12 cellular contexts compared by ENCODE assay signal in the genomic region with DNA sequence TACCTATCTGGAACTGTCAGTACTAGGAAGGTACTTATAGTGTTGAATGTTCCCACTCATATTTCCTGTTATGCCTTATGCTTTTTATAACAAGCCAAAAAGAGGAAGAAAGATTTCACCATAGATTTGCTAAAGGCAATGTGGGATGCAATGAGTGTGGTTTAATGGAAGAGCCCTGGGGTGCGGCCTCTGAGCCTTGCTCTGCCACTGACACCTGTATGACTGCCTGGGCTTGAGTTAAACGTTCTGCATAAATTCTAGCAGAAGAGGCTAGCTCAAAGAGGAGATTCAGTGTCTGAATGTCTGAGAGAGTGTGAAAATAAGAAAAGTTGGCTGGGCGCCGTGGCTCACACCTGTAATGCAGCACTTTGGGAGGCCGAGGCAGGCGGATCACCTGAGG.
DNase-seq lines count a peak whose midpoint lies in the region; FAIRE-seq and TF ChIP-seq lines count a peak whose summit lies in the region.
"Had no signal": no experiment of that assay in that cellular context is flagged by ENCODE, and none has a peak within 500 bp of the region (broad histone marks: within the 10 kb centered on the region; RNA-seq: fewer than 3 reads in every experiment).

No MANE protein-coding gene starts in this region.

- H3K4me3 ChIP-seq in BLaER1, result no peak overlapping the region
- H3K4me3 ChIP-seq in bronchial epithelial cell (ENCODE audit: low read depth, low read length), result no peak overlapping the region
- H3K4me3 ChIP-seq in mesenchymal stem cell (ENCODE audit: insufficient read depth in 1 of 2, low read depth in 1 of 2, low read length in 2 of 2), result no peak overlapping the region
- no peak overlapping the region for H3K4me3 ChIP-seq in SK-N-SH (ENCODE audit: low read depth in 2 of 2, low read length in 1 of 2)
- no peak overlapping the region for H3K4me3 ChIP-seq in colonic mucosa

- CTCF ChIA-PET in SK-N-SH (lab: Yijun Ruan, JAX), result interaction anchor here (1.1 kb wide), 1 partner anchor 318 kb away, joined by 4 read pairs; no protein-coding TSS in a partner anchor

- H3K27me3 ChIP-seq in BLaER1, result no peaks in the 10 kb centered on the region
- no peaks in the 10 kb centered on the region for H3K27me3 ChIP-seq in bronchial epithelial cell (ENCODE audit: control insufficient read depth, insufficient read depth, low read length)
- H3K27me3 ChIP-seq in mesenchymal stem cell (ENCODE audit: control insufficient read depth in 1 of 2, insufficient read depth in 1 of 2, low read length in 2 of 2), result no peaks in the 10 kb centered on the region
- H3K27me3 ChIP-seq in SK-N-SH (ENCODE audit: insufficient read depth), result no peaks in the 10 kb centered on the region
- no peaks in the 10 kb centered on the region for H3K27me3 ChIP-seq in colonic mucosa

- no peak for TF ChIP-seq EP300 in SK-N-SH (IDR thresholded peaks at IDR 0.05; ENCODE audit: borderline replicate concordance in 1 of 2, low read depth in 1 of 2, low read length in 1 of 2)

- H3K18ac ChIP-seq in mesenchymal stem cell (ENCODE audit: low read depth in 1 of 2, low read length in 2 of 2), result no peak overlapping the region

- no peak overlapping the region for H4K91ac ChIP-seq in mesenchymal stem cell (ENCODE audit: low read length)

- no peaks in the 10 kb centered on the region for H3F3A ChIP-seq in SK-N-SH (replicated peaks; ENCODE audit: insufficient read depth)

- H2AFZ ChIP-seq in mesenchymal stem cell (ENCODE audit: low read depth, low read length) (no peak overlapping the region), SK-N-SH (ENCODE audit: low read depth) (no peak overlapping the region)

- H2BK12ac ChIP-seq in mesenchymal stem cell (ENCODE audit: low read length in 2 of 2), result no peak overlapping the region

- intact Hi-C loops in colonic mucosa (cut with DNase I), result no loop called here

- no peak overlapping the region for H4K8ac ChIP-seq in mesenchymal stem cell (ENCODE audit: low read length)

- H3K79me2 ChIP-seq in SK-N-SH (ENCODE audit: insufficient read depth), result no peaks in the 10 kb centered on the region

- no peak for FAIRE-seq in bronchial epithelial cell (lab: Jason Lieb, UNC)

- H3K23ac ChIP-seq in mesenchymal stem cell (ENCODE audit: low read length in 2 of 2), result no peak overlapping the region

- peak; percentile 85 for DNase-seq in NOMO-1 treated with dmso at 0.1 percent for 144 hours (lab: John Stamatoyannopoulos, UW; ENCODE audit: unreplicated experiment)
- DNase-seq in bronchial epithelial cell (ENCODE audit: low read depth), result peak; percentile 68
- DNase-seq in mesenchymal stem cell, result no peak
- DNase-seq in SK-N-SH, result no peak
- no peak for DNase-seq in iPS-NIHi7 (ENCODE audit: extremely low spot score)
- DNase-seq in NCI-H82 treated with DMSO at 0.1 percent for 48 hours (lab: John Stamatoyannopoulos, UW; ENCODE audit: unreplicated experiment), result no peak
- DNase-seq in colonic mucosa, result no peak
- DNase-seq: ACHN; central memory CD4-positive, alpha-beta T cell; H9; hippocampal formation had no signal

- peaks cover 26% of the 10 kb centered on the region for H3K79me1 ChIP-seq in mesenchymal stem cell (replicated peaks; ENCODE audit: low read length, poor library complexity, severe bottlenecking)

- no peak for TF ChIP-seq CTCF in bronchial epithelial cell (IDR thresholded peaks at IDR 0.05; ENCODE audit: insufficient read depth, low read length, severe bottlenecking)
- TF ChIP-seq CTCF in SK-N-SH (IDR thresholded peaks at IDR 0.05), result no peak
- TF ChIP-seq CTCF in colonic mucosa (IDR thresholded peaks at IDR 0.05), result no peak

- H3K14ac ChIP-seq in mesenchymal stem cell (ENCODE audit: low read length in 2 of 2), result no peak overlapping the region

- H3K9ac ChIP-seq in BLaER1, result no peak overlapping the region
- no peak overlapping the region for H3K9ac ChIP-seq in mesenchymal stem cell (ENCODE audit: low read length)
- H3K9ac ChIP-seq in SK-N-SH, result no peak overlapping the region
- H3K9ac ChIP-seq in colonic mucosa (ENCODE audit: low read depth in 2 of 2, low read length in 2 of 2), result no peak overlapping the region

- 89% methylated on average over 6 of the region's 6 CpGs for WGBS in mesenchymal stem cell
- 90% methylated on average over 6 of the region's 6 CpGs for WGBS in SK-N-SH (ENCODE audit: low lambda C conversion rate)

- H3K4me2 ChIP-seq in BLaER1, result peak overlapping the region; percentile 55
- H3K4me2 ChIP-seq in mesenchymal stem cell (ENCODE audit: low read length, poor library complexity, severe bottlenecking), result no peak overlapping the region
- H3K4me2 ChIP-seq in SK-N-SH, result no peak overlapping the region

- peaks cover 6% of the 10 kb centered on the region; the same call in 1 of the 2 replicates for H3K9me3 ChIP-seq in BLaER1
- H3K9me3 ChIP-seq in mesenchymal stem cell (ENCODE audit: control insufficient read depth, low read length), result peaks cover 5% of the 10 kb centered on the region
- H3K9me3 ChIP-seq in SK-N-SH, result no peaks in the 10 kb centered on the region
- no peaks in the 10 kb centered on the region for H3K9me3 ChIP-seq in colonic mucosa

- H2BK5ac ChIP-seq in mesenchymal stem cell (ENCODE audit: low read depth, low read length, poor library complexity, severe bottlenecking), result no peak overlapping the region

- no peak overlapping the region for H2BK15ac ChIP-seq in mesenchymal stem cell (ENCODE audit: low read depth, poor library complexity, severe bottlenecking)

- no peak for TF ChIP-seq RAD21 in SK-N-SH (IDR thresholded peaks at IDR 0.05; ENCODE audit: low read length)

- POLR2A ChIA-PET in SK-N-SH (lab: Yijun Ruan, JAX), result no interaction called here

- H3K9me2 ChIP-seq in SK-N-SH, result no peaks in the 10 kb centered on the region

- H4K20me1 ChIP-seq in BLaER1 (no peaks in the 10 kb centered on the region), SK-N-SH (ENCODE audit: insufficient read depth) (no peaks in the 10 kb centered on the region)

- no peak overlapping the region for H2BK120ac ChIP-seq in mesenchymal stem cell (ENCODE audit: low read depth, low read length)

- peaks cover 22% of the 10 kb centered on the region for H3K4me1 ChIP-seq in BLaER1
- H3K4me1 ChIP-seq in mesenchymal stem cell (ENCODE audit: control insufficient read depth, insufficient read depth, low read depth, low read length), result peaks cover 3% of the 10 kb centered on the region
- H3K4me1 ChIP-seq in SK-N-SH (ENCODE audit: control insufficient read depth in 1 of 2, insufficient read depth in 2 of 2, low read depth in 1 of 2, low read length in 1 of 2), result peaks cover 5 to 7% of the 10 kb centered on the region in 2 experiments; a peak in 1 of 4 replicates
- H3K4me1 ChIP-seq in colonic mucosa, result no peaks in the 10 kb centered on the region

- H3K4ac ChIP-seq in mesenchymal stem cell (ENCODE audit: low read depth in 1 of 2, low read length in 2 of 2), result no peak overlapping the region

- H3K36me3 ChIP-seq in BLaER1 (0 out of 2 replicates have a peak, but pooled peaks cover 6% of the 10 kb centered on the region), bronchial epithelial cell (ENCODE audit: control insufficient read depth, insufficient read depth, low read length) (no peaks in the 10 kb centered on the region), mesenchymal stem cell (ENCODE audit: control insufficient read depth in 1 of 2, insufficient read depth in 2 of 2, low read depth in 1 of 2, low read length in 2 of 2) (peaks cover 0 to 5% of the 10 kb centered on the region in 2 experiments), SK-N-SH (replicated peaks in 1 of 2; ENCODE audit: control insufficient read depth in 1 of 2, insufficient read depth in 2 of 2, low read length in 1 of 2) (peaks cover 2 to 5% of the 10 kb centered on the region in 2 experiments), colonic mucosa (no peaks in the 10 kb centered on the region)

- no peak overlapping the region for H2AK5ac ChIP-seq in mesenchymal stem cell (ENCODE audit: low read length, severe bottlenecking)

- H3K27ac ChIP-seq in BLaER1, result peak overlapping the region; percentile 53; the same call in 1 of the 2 replicates
- H3K27ac ChIP-seq in mesenchymal stem cell (ENCODE audit: low read length, poor library complexity, severe bottlenecking), result peak overlapping the region; percentile 4
- H3K27ac ChIP-seq in SK-N-SH (ENCODE audit: low read depth in 2 of 2, low read length in 1 of 2), result peak overlapping the region in 1 of 2 experiments; percentile 35; a peak in 1 of 4 replicates
- no peak overlapping the region for H3K27ac ChIP-seq in colonic mucosa

TF ChIP-seq in SK-N-SH, 30 proteins besides CTCF, POLR2A, EP300 and RAD21 (continues in another document):
- TF ChIP-seq TAF1 (IDR thresholded peaks at IDR 0.05; ENCODE audit: borderline replicate concordance, low read depth, low read length), result no peak
- TF ChIP-seq NFIC (IDR thresholded peaks at IDR 0.05; ENCODE audit: borderline replicate concordance), result no peak
- no peak for TF ChIP-seq ELF1 (IDR thresholded peaks at IDR 0.05)
- no peak for TF ChIP-seq SIN3A (IDR thresholded peaks at IDR 0.05; ENCODE audit: borderline replicate concordance, low read depth, low read length)
- TF ChIP-seq GATA2 (CRISPR knock-in tag; IDR thresholded peaks at IDR 0.05), result no peak
- TF ChIP-seq, protein P1, sequence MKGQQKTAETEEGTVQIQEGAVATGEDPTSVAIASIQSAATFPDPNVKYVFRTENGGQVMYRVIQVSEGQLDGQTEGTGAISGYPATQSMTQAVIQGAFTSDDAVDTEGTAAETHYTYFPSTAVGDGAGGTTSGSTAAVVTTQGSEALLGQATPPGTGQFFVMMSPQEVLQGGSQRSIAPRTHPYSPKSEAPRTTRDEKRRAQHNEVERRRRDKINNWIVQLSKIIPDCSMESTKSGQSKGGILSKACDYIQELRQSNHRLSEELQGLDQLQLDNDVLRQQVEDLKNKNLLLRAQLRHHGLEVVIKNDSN (IDR thresholded peaks at IDR 0.05; ENCODE audit: borderline replicate concordance, low read depth), result no peak
- TF ChIP-seq NRF1 (IDR thresholded peaks at IDR 0.05; ENCODE audit: low read depth, low read length), result no peak
- no peak for TF ChIP-seq FOSL2 (IDR thresholded peaks at IDR 0.05; ENCODE audit: borderline replicate concordance, low read depth)
- TF ChIP-seq FOXM1 (IDR thresholded peaks at IDR 0.05; ENCODE audit: low read depth), result no peak
- TF ChIP-seq TCF12 (IDR thresholded peaks at IDR 0.05), result no peak
- no peak for TF ChIP-seq RCOR1 (IDR thresholded peaks at IDR 0.05; ENCODE audit: low read length)
- no peak for TF ChIP-seq MXI1 (IDR thresholded peaks at IDR 0.05; ENCODE audit: low read depth, low read length)
- TF ChIP-seq, protein P2, sequence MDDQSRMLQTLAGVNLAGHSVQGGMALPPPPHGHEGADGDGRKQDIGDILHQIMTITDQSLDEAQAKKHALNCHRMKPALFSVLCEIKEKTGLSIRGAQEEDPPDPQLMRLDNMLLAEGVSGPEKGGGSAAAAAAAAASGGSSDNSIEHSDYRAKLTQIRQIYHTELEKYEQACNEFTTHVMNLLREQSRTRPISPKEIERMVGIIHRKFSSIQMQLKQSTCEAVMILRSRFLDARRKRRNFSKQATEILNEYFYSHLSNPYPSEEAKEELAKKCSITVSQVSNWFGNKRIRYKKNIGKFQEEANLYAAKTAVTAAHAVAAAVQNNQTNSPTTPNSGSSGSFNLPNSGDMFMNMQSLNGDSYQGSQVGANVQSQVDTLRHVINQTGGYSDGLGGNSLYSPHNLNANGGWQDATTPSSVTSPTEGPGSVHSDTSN (IDR thresholded peaks at IDR 0.05), result no peak

Comparison
In these comparisons a context has a peak if more than half of its experiments do, and no peak if none do; other contexts are left out.
1. DNase-seq: peak in NOMO-1 treated with dmso at 0.1 percent for 144 hours (single experiment) and bronchial epithelial cell (single experiment); none in mesenchymal stem cell (single experiment), SK-N-SH (single experiment), iPS-NIHi7 (single experiment), NCI-H82 treated with DMSO at 0.1 percent for 48 hours (single experiment) and colonic mucosa (single experiment).